In genomic region chr9:90141723-90142122, GRCh38 we compare ENCODE assay signal across 8 cellular contexts.
DNase-seq lines count a peak whose midpoint lies in the region; ATAC-seq, FAIRE-seq and TF ChIP-seq lines count a peak whose summit lies in the region.

No MANE protein-coding gene starts in this region.

- H3K4me3 ChIP-seq in BE2C (ENCODE audit: low read depth, low read length) (no peak overlapping the region), Peyer's patch (no peak overlapping the region), fibroblast of lung (replicated peaks in 1 of 4; ENCODE audit: control extremely low read depth in 1 of 4, insufficient read depth in 1 of 4, low read depth in 3 of 4, low read length in 4 of 4) (no peak overlapping the region), small intestine (ENCODE audit: low read depth in 1 of 2, low read length in 2 of 2) (no peak overlapping the region), aorta (ENCODE audit: low read length in 2 of 2) (no peak overlapping the region)

- no peak overlapping the region for H3K4me2 ChIP-seq in fibroblast of lung (ENCODE audit: extremely low read depth, insufficient read depth, low read length)

- 33 to 34% (median 33%) methylated on average over 5 of the region's 5 CpGs for WGBS in small intestine, 3 donors
- WGBS in aorta, 2 donors, result 28 to 31% methylated on average over 5 of the region's 5 CpGs

- peak; percentile 57 for TF ChIP-seq CTCF in BE2C (IDR thresholded peaks at IDR 0.05; ENCODE audit: low read depth, low read length)
- peak; percentile 29 to 80 (median 70) for TF ChIP-seq CTCF in Peyer's patch (IDR thresholded peaks at IDR 0.05)
- TF ChIP-seq CTCF in fibroblast of lung (conservative IDR thresholded peaks at IDR 0.05 in 1 of 2, IDR thresholded peaks at IDR 0.05 in 1 of 2; ENCODE audit: low read depth in 1 of 2, low read length in 2 of 2), result peak; percentile 39 to 58

- no peak for DNase-seq in BE2C
- DNase-seq in Peyer's patch, result no peak
- DNase-seq in fibroblast of lung (ENCODE audit: low read depth in 2 of 2), result peak; percentile 7 to 52
- DNase-seq in small intestine, result peak; percentile 45
- no peak for DNase-seq in aorta
- no peak for DNase-seq in C1 segment of cervical spinal cord (lab: John Stamatoyannopoulos, UW)

- no peak overlapping the region for H3K9ac ChIP-seq in fibroblast of lung (ENCODE audit: insufficient read depth, low read length)

- no peak for TF ChIP-seq EP300 in Ishikawa (IDR thresholded peaks at IDR 0.05; ENCODE audit: borderline replicate concordance)

- no peak for TF ChIP-seq POLR2A in Peyer's patch (IDR thresholded peaks at IDR 0.05)

- FAIRE-seq in small intestine (lab: Jason Lieb, UNC), result peak; percentile 97

- no peaks in the 10 kb centered on the region for H3K79me2 ChIP-seq in fibroblast of lung (ENCODE audit: control insufficient read depth, insufficient read depth, low read length)

- H3K27ac ChIP-seq in Peyer's patch (no peak overlapping the region), fibroblast of lung (ENCODE audit: insufficient read depth, low read length) (no peak overlapping the region), small intestine (ENCODE audit: low read depth in 1 of 2, low read length in 1 of 2) (no peak overlapping the region), aorta (ENCODE audit: low read depth in 1 of 2, low read length in 2 of 2) (no peak overlapping the region)

- H3K9me3 ChIP-seq in BE2C (no peaks in the 10 kb centered on the region; the same call in 1 of the 2 replicates), Peyer's patch (no peaks in the 10 kb centered on the region), fibroblast of lung (ENCODE audit: control insufficient read depth, insufficient read depth, low read depth, low read length) (no peaks in the 10 kb centered on the region), small intestine (ENCODE audit: control insufficient read depth, low read depth) (no peaks in the 10 kb centered on the region), aorta (ENCODE audit: control insufficient read depth, low read length) (no peaks in the 10 kb centered on the region)

- peak; percentile 73 for TF ChIP-seq RAD21 in Ishikawa (IDR thresholded peaks at IDR 0.05; ENCODE audit: low read depth)

- ATAC-seq in aorta (ENCODE audit: low FRiP score) (no peak), HG03025 (IDR thresholded peaks at IDR 0.05; ENCODE audit: low FRiP score, unreplicated experiment) (no peak)

- H3K36me3 ChIP-seq in BE2C (no peaks in the 10 kb centered on the region), Peyer's patch (no peaks in the 10 kb centered on the region), fibroblast of lung (ENCODE audit: control insufficient read depth, insufficient read depth, low read length) (no peaks in the 10 kb centered on the region), small intestine (ENCODE audit: control insufficient read depth in 2 of 2, insufficient read depth in 2 of 2, low read length in 2 of 2) (no peaks in the 10 kb centered on the region), aorta (ENCODE audit: control insufficient read depth in 1 of 2, insufficient read depth in 2 of 2, low read length in 1 of 2) (no peaks in the 10 kb centered on the region)

- no peaks in the 10 kb centered on the region for H4K20me1 ChIP-seq in fibroblast of lung (ENCODE audit: control insufficient read depth, extremely low read depth, insufficient read depth, low read length)

- H2AFZ ChIP-seq in fibroblast of lung (ENCODE audit: low read length), result no peak overlapping the region

- H3K27me3 ChIP-seq in BE2C (peaks cover 9% of the 10 kb centered on the region), Peyer's patch (no peaks in the 10 kb centered on the region), fibroblast of lung (ENCODE audit: control insufficient read depth, insufficient read depth, low read length) (no peaks in the 10 kb centered on the region), small intestine (ENCODE audit: control insufficient read depth in 2 of 2, insufficient read depth in 2 of 2, low read length in 2 of 2) (peaks cover 0 to 2% of the 10 kb centered on the region in 2 donors), aorta (ENCODE audit: control insufficient read depth in 1 of 2, insufficient read depth in 2 of 2, low read length in 1 of 2) (no peaks in the 10 kb centered on the region)

- intact Hi-C loops in aorta (cut with DNase I), result loop anchor here in 1 of 2 donors (5.0 kb wide), 1 partner anchor 731 kb away; no protein-coding TSS in a partner anchor

- H3K4me1 ChIP-seq in BE2C (no peaks in the 10 kb centered on the region), Peyer's patch (no peaks in the 10 kb centered on the region), fibroblast of lung (ENCODE audit: control insufficient read depth, extremely low read depth, insufficient read depth, low read length) (no peaks in the 10 kb centered on the region), small intestine (ENCODE audit: control insufficient read depth in 2 of 2, insufficient read depth in 1 of 2, low read depth in 1 of 2, low read length in 1 of 2) (no peaks in the 10 kb centered on the region), aorta (ENCODE audit: control insufficient read depth in 1 of 2, insufficient read depth in 2 of 2, low read length in 2 of 2) (no peaks in the 10 kb centered on the region)

TF ChIP-seq in Ishikawa, 13 proteins besides CTCF, POLR2A, EP300 and RAD21:
- TF ChIP-seq TAF1 (IDR thresholded peaks at IDR 0.05; ENCODE audit: low read depth) (no peak), YY1 (IDR thresholded peaks at IDR 0.05; ENCODE audit: low read depth) (no peak), FOXM1 (IDR thresholded peaks at IDR 0.05; ENCODE audit: borderline replicate concordance, low read depth) (no peak), MAX (IDR thresholded peaks at IDR 0.05) (no peak), REST (IDR thresholded peaks at IDR 0.05; ENCODE audit: low read depth) (no peak), NFIC (IDR thresholded peaks at IDR 0.05) (no peak), EGR1 (IDR thresholded peaks at IDR 0.05) (no peak), CREB1 (IDR thresholded peaks at IDR 0.05; ENCODE audit: low read depth) (no peak), TCF12 (IDR thresholded peaks at IDR 0.05; ENCODE audit: low read depth) (no peak), CEBPB (IDR thresholded peaks at IDR 0.05) (no peak), TEAD4 (IDR thresholded peaks at IDR 0.05) (no peak), ZBTB7A (IDR thresholded peaks at IDR 0.05; ENCODE audit: low read depth) (no peak), USF1 (IDR thresholded peaks at IDR 0.05) (no peak)
TF ChIP-seq in Ishikawa: peak in this region for 0.

Comparison
In these comparisons a context has a peak if more than half of its experiments do, and no peak if none do; other contexts are left out.
1. DNase-seq: peak in fibroblast of lung (2 of 2) and small intestine (single experiment); none in BE2C (single experiment), Peyer's patch (0 of 3), aorta (0 of 2) and C1 segment of cervical spinal cord (0 of 14).
2. Peak in every context shown above with its lines, with median percentiles within 50 percentile points of each other: CTCF ChIP-seq.